14 cellular contexts compared by ENCODE assay signal in the genomic region with DNA sequence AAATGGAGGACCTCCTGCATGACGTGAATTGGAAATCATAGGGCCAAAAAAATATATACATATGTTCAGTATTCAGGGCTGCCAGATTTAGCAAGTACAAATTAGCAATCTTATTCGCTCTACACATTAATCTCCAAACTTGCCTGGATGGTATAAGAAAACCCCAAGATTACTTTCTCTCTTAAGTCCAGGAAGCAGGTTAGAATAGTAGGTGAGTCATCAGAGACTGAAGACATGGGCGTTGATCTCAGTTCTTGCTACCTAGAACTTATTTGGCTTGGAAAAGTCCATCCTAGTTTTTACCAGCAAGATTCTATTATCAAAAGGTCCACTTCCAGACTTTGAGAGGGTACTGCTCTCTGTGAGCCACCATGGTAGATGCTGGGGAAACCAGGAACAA. TPM values are rescaled to one million over a fixed set of nuclear protein-coding genes. Genes with fewer than 3 reads are reported as not detected.
DNase-seq lines count a peak whose midpoint lies in the region; ATAC-seq and TF ChIP-seq lines count a peak whose summit lies in the region.
"Had no signal": no experiment of that assay in that cellular context is flagged by ENCODE, and none has a peak within 500 bp of the region (broad histone marks: within the 10 kb centered on the region; RNA-seq: fewer than 3 reads in every experiment).

No MANE protein-coding gene starts in this region.

- peak; percentile 31 for ATAC-seq in activated T-helper 17 cell treated with anti-CD3 and anti-CD28 coated beads, Interleukin-2, amount 50 U/mL, for 72 hours (replicated peaks)
- ATAC-seq in esophagus mucosa: peak; percentile 58

- H3K9ac ChIP-seq in mammary epithelial cell (ENCODE audit: insufficient read depth, low read length): no peak overlapping the region

- H4K20me1 ChIP-seq in mammary epithelial cell (ENCODE audit: insufficient read depth, low read length): no peaks in the 10 kb centered on the region

- H3K4me3 ChIP-seq in mammary epithelial cell (replicated peaks in 1 of 3; ENCODE audit: insufficient read depth in 1 of 3, low read depth in 2 of 3, low read length in 3 of 3): no peak overlapping the region
- H3K4me3 ChIP-seq in breast epithelium: no peak overlapping the region
- no peak overlapping the region for H3K4me3 ChIP-seq in brain microvascular endothelial cell (ENCODE audit: low read depth, low read length)

- H3K9me3 ChIP-seq in mammary epithelial cell (replicated peaks; ENCODE audit: insufficient read depth, low read length) (no peaks in the 10 kb centered on the region), breast epithelium (no peaks in the 10 kb centered on the region)

- WGBS in mammary epithelial cell (ENCODE audit: low coverage, missing lambda C conversion rate): 94% methylated on average over 3 of the region's 3 CpGs

- no peaks in the 10 kb centered on the region for H3K36me3 Mint-ChIP-seq in activated T-helper 17 cell treated with anti-CD3 and anti-CD28 coated beads, Interleukin-2, amount 50 U/mL, for 72 hours (ENCODE audit: low read depth)
- no peaks in the 10 kb centered on the region for H3K36me3 Mint-ChIP-seq in activated CD4-positive, alpha-beta memory T cell treated with anti-CD3 and anti-CD28 coated beads, Interleukin-2, amount 10 ng/mL, durations not matched to agents 7 days and 5 days (ENCODE audit: low read depth)

- no peaks in the 10 kb centered on the region for H3K36me3 ChIP-seq in mammary epithelial cell (ENCODE audit: insufficient read depth, low read length)
- no peaks in the 10 kb centered on the region for H3K36me3 ChIP-seq in breast epithelium
- H3K36me3 ChIP-seq in brain microvascular endothelial cell (replicated peaks): no peaks in the 10 kb centered on the region

- H3K27ac ChIP-seq in mammary epithelial cell (ENCODE audit: insufficient read depth, low read depth, low read length) (no peak overlapping the region), breast epithelium (no peak overlapping the region), brain microvascular endothelial cell (no peak overlapping the region)

- POLR2A ChIA-PET in activated CD4-positive, alpha-beta memory T cell treated with anti-CD3 and anti-CD28 coated beads, Interleukin-2, amount 10 ng/mL, durations not matched to agents 7 days and 5 days (lab: Charles Lee): no interaction called here

- no peaks in the 10 kb centered on the region for H3K79me2 ChIP-seq in mammary epithelial cell (ENCODE audit: insufficient read depth, low read length)

- DNase-seq in mammary epithelial cell (peak; percentile 6), breast epithelium (ENCODE audit: low spot score in 2 of 2) (no peak), brain microvascular endothelial cell (no peak), pons (ENCODE audit: low spot score) (no peak)
- DNase-seq in activated CD4-positive, alpha-beta memory T cell treated with anti-CD3 and anti-CD28 coated beads, Interleukin-2, amount 10 ng/mL, durations not matched to agents 7 days and 5 days: no peak
- DNase-seq: 8988T; AML-193; C1 segment of cervical spinal cord; Calu3; CD4-positive, alpha-beta T cell; DMS 273 treated with DMSO at 0.1 percent for 48 hours; HCEC 1CT had no signal

- H3K4me1 ChIP-seq in mammary epithelial cell (ENCODE audit: insufficient read depth, low read length) (no peaks in the 10 kb centered on the region), breast epithelium (no peaks in the 10 kb centered on the region)

- H3K9me3 Mint-ChIP-seq in activated T-helper 17 cell treated with anti-CD3 and anti-CD28 coated beads, Interleukin-2, amount 50 U/mL, for 72 hours: no peaks in the 10 kb centered on the region
- peaks cover 6% of the 10 kb centered on the region for H3K9me3 Mint-ChIP-seq in activated CD4-positive, alpha-beta memory T cell treated with anti-CD3 and anti-CD28 coated beads, Interleukin-2, amount 10 ng/mL, durations not matched to agents 7 days and 5 days
- H3K9me3 Mint-ChIP-seq: CD4-positive, alpha-beta T cell had no signal

- CTCF ChIA-PET in mammary epithelial cell (lab: Charles Lee; ENCODE audit: low non-redundant PET): no interaction called here
- CTCF ChIA-PET in activated CD4-positive, alpha-beta memory T cell treated with anti-CD3 and anti-CD28 coated beads, Interleukin-2, amount 10 ng/mL, durations not matched to agents 7 days and 5 days (lab: Charles Lee): no interaction called here

- TF ChIP-seq CTCF in mammary epithelial cell (conservative IDR thresholded peaks at IDR 0.05 in 1 of 2, IDR thresholded peaks at IDR 0.05 in 1 of 2; ENCODE audit: extremely low read depth in 1 of 2, insufficient read depth in 1 of 2, low read depth in 1 of 2, low read length in 2 of 2) (no peak), breast epithelium (IDR thresholded peaks at IDR 0.05) (no peak), brain microvascular endothelial cell (IDR thresholded peaks at IDR 0.05; ENCODE audit: low read depth, low read length, missing control alignments) (no peak)

- H3K4me3 Mint-ChIP-seq in activated T-helper 17 cell treated with anti-CD3 and anti-CD28 coated beads, Interleukin-2, amount 50 U/mL, for 72 hours: no peak overlapping the region
- H3K4me3 Mint-ChIP-seq in activated CD4-positive, alpha-beta memory T cell treated with anti-CD3 and anti-CD28 coated beads, Interleukin-2, amount 10 ng/mL, durations not matched to agents 7 days and 5 days: no peak overlapping the region
- H3K4me3 Mint-ChIP-seq: CD4-positive, alpha-beta T cell had no signal

- no peak overlapping the region for H2AFZ ChIP-seq in mammary epithelial cell (ENCODE audit: low read depth, low read length)

- no peak overlapping the region for H3K27ac Mint-ChIP-seq in activated T-helper 17 cell treated with anti-CD3 and anti-CD28 coated beads, Interleukin-2, amount 50 U/mL, for 72 hours
- no peak overlapping the region for H3K27ac Mint-ChIP-seq in activated CD4-positive, alpha-beta memory T cell treated with anti-CD3 and anti-CD28 coated beads, Interleukin-2, amount 10 ng/mL, durations not matched to agents 7 days and 5 days
- H3K27ac Mint-ChIP-seq: CD4-positive, alpha-beta T cell had no signal

- no peaks in the 10 kb centered on the region for H3K4me1 Mint-ChIP-seq in activated T-helper 17 cell treated with anti-CD3 and anti-CD28 coated beads, Interleukin-2, amount 50 U/mL, for 72 hours
- H3K4me1 Mint-ChIP-seq in activated CD4-positive, alpha-beta memory T cell treated with anti-CD3 and anti-CD28 coated beads, Interleukin-2, amount 10 ng/mL, durations not matched to agents 7 days and 5 days: peaks cover 2% of the 10 kb centered on the region

- no peak for TF ChIP-seq POLR2A in breast epithelium (IDR thresholded peaks at IDR 0.05)

- H3K27me3 Mint-ChIP-seq in activated T-helper 17 cell treated with anti-CD3 and anti-CD28 coated beads, Interleukin-2, amount 50 U/mL, for 72 hours: no peaks in the 10 kb centered on the region
- no peaks in the 10 kb centered on the region for H3K27me3 Mint-ChIP-seq in activated CD4-positive, alpha-beta memory T cell treated with anti-CD3 and anti-CD28 coated beads, Interleukin-2, amount 10 ng/mL, durations not matched to agents 7 days and 5 days
- H3K27me3 Mint-ChIP-seq: CD4-positive, alpha-beta T cell had no signal

- BruUV-seq in mammary epithelial cell (replicated peaks; lab: Mats Ljungman, UMichigan): no TSS peak

- H3K27me3 ChIP-seq in mammary epithelial cell (ENCODE audit: insufficient read depth, low read length) (no peaks in the 10 kb centered on the region), breast epithelium (no peaks in the 10 kb centered on the region), brain microvascular endothelial cell (replicated peaks) (no peaks in the 10 kb centered on the region)

- intact Hi-C loops in mammary epithelial cell (cut with micrococcal nuclease) (no loop called here), breast epithelium (cut with DNase I; ENCODE audit: low total_unique reads) (no loop called here)

- no peak overlapping the region for H3K4me2 ChIP-seq in mammary epithelial cell (ENCODE audit: insufficient read depth, low read depth, low read length)

- in situ Hi-C loops in mammary epithelial cell (cut with MboI; ENCODE audit: low sequenced_read_pairs in 2 of 2) (no loop called here), brain microvascular endothelial cell (cut with HindIII; ENCODE audit: low pct_ligation_motif_present, low sequenced_read_pairs) (no loop called here)

- dilution Hi-C loops in mammary epithelial cell (cut with HindIII; ENCODE audit: low sequenced_read_pairs): no loop called here

RNA-seq across cellular contexts. Expression of gene GPR63, which starts 47.4 kb away (rescaled TPM):
- total RNA-seq in mammary epithelial cell: 1 to 10 TPM; 1.2 to 2.7 TPM
- 1.3 TPM for polyA plus RNA-seq in mammary epithelial cell
- polyA minus RNA-seq in mammary epithelial cell: 1.0 TPM
- 1 to 10 TPM in 1 of 3 donors, under 1 TPM in 2; 0.16 to 1.0 (median 0.98) TPM for total RNA-seq in breast epithelium
- 1 to 10 TPM; 1.7 to 3.0 TPM for total RNA-seq in activated T-helper 17 cell treated with anti-CD3 and anti-CD28 coated beads, Interleukin-2, amount 50 U/mL, for 72 hours
- total RNA-seq in esophagus mucosa: 0.32 TPM
- total RNA-seq in activated CD4-positive, alpha-beta memory T cell treated with anti-CD3 and anti-CD28 coated beads, Interleukin-2, amount 10 ng/mL, durations not matched to agents 7 days and 5 days: 1 to 10 TPM; 3.5 to 3.7 TPM
